Comparison of ENCODE assay signal across 1 cellular context in genomic region chr12:46343122-46343852, GRCh38.
TF ChIP-seq lines count a peak whose summit lies in the region.

No MANE protein-coding gene starts in this region.

TF ChIP-seq in GM12878, 131 proteins besides CTCF, POLR2A, EP300 and RAD21:
- TF ChIP-seq MYC (IDR thresholded peaks at IDR 0.05; ENCODE audit: insufficient read depth, insufficient read length, insufficient replicate concordance, low read length, severe bottlenecking), result no peak
- no peak for TF ChIP-seq FOXM1 (IDR thresholded peaks at IDR 0.05; ENCODE audit: low read depth, low read length)
- no peak for TF ChIP-seq EZH2 (IDR thresholded peaks at IDR 0.05; ENCODE audit: borderline replicate concordance, control insufficient read depth, low read depth, low read length)
- no peak for TF ChIP-seq STAT3 (IDR thresholded peaks at IDR 0.05; ENCODE audit: low read depth, low read length)
- no peak for TF ChIP-seq RFX5 (IDR thresholded peaks at IDR 0.05; ENCODE audit: low read depth, low read length)
- TF ChIP-seq, protein P1, sequence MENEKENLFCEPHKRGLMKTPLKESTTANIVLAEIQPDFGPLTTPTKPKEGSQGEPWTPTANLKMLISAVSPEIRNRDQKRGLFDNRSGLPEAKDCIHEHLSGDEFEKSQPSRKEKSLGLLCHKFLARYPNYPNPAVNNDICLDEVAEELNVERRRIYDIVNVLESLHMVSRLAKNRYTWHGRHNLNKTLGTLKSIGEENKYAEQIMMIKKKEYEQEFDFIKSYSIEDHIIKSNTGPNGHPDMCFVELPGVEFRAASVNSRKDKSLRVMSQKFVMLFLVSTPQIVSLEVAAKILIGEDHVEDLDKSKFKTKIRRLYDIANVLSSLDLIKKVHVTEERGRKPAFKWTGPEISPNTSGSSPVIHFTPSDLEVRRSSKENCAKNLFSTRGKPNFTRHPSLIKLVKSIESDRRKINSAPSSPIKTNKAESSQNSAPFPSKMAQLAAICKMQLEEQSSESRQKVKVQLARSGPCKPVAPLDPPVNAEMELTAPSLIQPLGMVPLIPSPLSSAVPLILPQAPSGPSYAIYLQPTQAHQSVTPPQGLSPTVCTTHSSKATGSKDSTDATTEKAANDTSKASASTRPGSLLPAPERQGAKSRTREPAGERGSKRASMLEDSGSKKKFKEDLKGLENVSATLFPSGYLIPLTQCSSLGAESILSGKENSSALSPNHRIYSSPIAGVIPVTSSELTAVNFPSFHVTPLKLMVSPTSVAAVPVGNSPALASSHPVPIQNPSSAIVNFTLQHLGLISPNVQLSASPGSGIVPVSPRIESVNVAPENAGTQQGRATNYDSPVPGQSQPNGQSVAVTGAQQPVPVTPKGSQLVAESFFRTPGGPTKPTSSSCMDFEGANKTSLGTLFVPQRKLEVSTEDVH (IDR thresholded peaks at IDR 0.05; ENCODE audit: low read depth, partially characterized antibody), result no peak
- no peak for TF ChIP-seq PAX8 (IDR thresholded peaks at IDR 0.05)
- TF ChIP-seq, protein P2, sequence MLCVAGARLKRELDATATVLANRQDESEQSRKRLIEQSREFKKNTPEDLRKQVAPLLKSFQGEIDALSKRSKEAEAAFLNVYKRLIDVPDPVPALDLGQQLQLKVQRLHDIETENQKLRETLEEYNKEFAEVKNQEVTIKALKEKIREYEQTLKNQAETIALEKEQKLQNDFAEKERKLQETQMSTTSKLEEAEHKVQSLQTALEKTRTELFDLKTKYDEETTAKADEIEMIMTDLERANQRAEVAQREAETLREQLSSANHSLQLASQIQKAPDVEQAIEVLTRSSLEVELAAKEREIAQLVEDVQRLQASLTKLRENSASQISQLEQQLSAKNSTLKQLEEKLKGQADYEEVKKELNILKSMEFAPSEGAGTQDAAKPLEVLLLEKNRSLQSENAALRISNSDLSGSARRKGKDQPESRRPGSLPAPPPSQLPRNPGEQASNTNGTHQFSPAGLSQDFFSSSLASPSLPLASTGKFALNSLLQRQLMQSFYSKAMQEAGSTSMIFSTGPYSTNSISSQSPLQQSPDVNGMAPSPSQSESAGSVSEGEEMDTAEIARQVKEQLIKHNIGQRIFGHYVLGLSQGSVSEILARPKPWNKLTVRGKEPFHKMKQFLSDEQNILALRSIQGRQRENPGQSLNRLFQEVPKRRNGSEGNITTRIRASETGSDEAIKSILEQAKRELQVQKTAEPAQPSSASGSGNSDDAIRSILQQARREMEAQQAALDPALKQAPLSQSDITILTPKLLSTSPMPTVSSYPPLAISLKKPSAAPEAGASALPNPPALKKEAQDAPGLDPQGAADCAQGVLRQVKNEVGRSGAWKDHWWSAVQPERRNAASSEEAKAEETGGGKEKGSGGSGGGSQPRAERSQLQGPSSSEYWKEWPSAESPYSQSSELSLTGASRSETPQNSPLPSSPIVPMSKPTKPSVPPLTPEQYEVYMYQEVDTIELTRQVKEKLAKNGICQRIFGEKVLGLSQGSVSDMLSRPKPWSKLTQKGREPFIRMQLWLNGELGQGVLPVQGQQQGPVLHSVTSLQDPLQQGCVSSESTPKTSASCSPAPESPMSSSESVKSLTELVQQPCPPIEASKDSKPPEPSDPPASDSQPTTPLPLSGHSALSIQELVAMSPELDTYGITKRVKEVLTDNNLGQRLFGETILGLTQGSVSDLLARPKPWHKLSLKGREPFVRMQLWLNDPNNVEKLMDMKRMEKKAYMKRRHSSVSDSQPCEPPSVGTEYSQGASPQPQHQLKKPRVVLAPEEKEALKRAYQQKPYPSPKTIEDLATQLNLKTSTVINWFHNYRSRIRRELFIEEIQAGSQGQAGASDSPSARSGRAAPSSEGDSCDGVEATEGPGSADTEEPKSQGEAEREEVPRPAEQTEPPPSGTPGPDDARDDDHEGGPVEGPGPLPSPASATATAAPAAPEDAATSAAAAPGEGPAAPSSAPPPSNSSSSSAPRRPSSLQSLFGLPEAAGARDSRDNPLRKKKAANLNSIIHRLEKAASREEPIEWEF (IDR thresholded peaks at IDR 0.05; ENCODE audit: insufficient replicate concordance, low read depth, low read length), result no peak
- TF ChIP-seq NR2C2 (IDR thresholded peaks at IDR 0.05; ENCODE audit: borderline replicate concordance, control insufficient read depth, insufficient read length, low read depth), result no peak
- TF ChIP-seq TBL1XR1 (IDR thresholded peaks at IDR 0.05; ENCODE audit: low read depth, low read length), result no peak
- no peak for TF ChIP-seq GABPA (IDR thresholded peaks at IDR 0.05; ENCODE audit: low read depth)
- no peak for TF ChIP-seq BHLHE40 (IDR thresholded peaks at IDR 0.05; ENCODE audit: borderline replicate concordance in 1 of 2, low read depth in 2 of 2, low read length in 1 of 2)
- TF ChIP-seq ZBED1 (IDR thresholded peaks at IDR 0.05; ENCODE audit: borderline replicate concordance), result no peak
- TF ChIP-seq CBX5 (IDR thresholded peaks at IDR 0.05; ENCODE audit: low read depth), result no peak
- no peak for TF ChIP-seq SREBF1 (IDR thresholded peaks at IDR 0.05; ENCODE audit: low read length)
- no peak for TF ChIP-seq RELA (IDR thresholded peaks at IDR 0.05; ENCODE audit: borderline replicate concordance, partially characterized antibody)
- no peak for TF ChIP-seq KDM1A (IDR thresholded peaks at IDR 0.05; ENCODE audit: borderline replicate concordance)
- TF ChIP-seq STAT1 (conservative IDR thresholded peaks at IDR 0.05), result no peak
